30 cellular contexts compared by ENCODE assay signal in genomic region chr5:42400474-42400873, GRCh38. TPM values are rescaled to one million over a fixed set of nuclear protein-coding genes. Genes with fewer than 3 reads are reported as not detected.
"Had no signal": no experiment of that assay in that cellular context is flagged by ENCODE, and none has a peak within 500 bp of the region (broad histone marks: within the 10 kb centered on the region; RNA-seq: fewer than 3 reads in every experiment).

No MANE protein-coding gene starts in this region.

- H3K27ac ChIP-seq: neutrophil, ovary, parathyroid adenoma, psoas muscle, skin epidermis, spleen, suprapubic skin, testis, tibial artery, transverse colon, upper lobe of right lung, uterus had no signal

- H2AFZ ChIP-seq: parathyroid adenoma had no signal

- ATAC-seq: naive thymus-derived CD8-positive, alpha-beta T cell; natural killer cell treated with Interleukin-12 subunit alpha and Interleukin-12 subunit beta and Interleukin-15 and Interleukin-18, amount 100 ng/mL, for 72 hours; psoas muscle; right cardiac atrium; sciatic nerve; stimulated activated memory B cell treated with anti-CD40 and anti-IgM and Interleukin-4, amounts not matched to agents 10 μg/mL and 1 μg/mL and 100 μg/mL, for 72 hours; stimulated activated naive CD8-positive, alpha-beta T cell treated with anti-CD3 and anti-CD28 coated beads, Interleukin-15, amount 100 ng/mL, for 72 hours; stimulated activated naive CD8-positive, alpha-beta T cell treated with anti-CD3 and anti-CD28 coated beads, Interleukin-15, Interleukin-2, amounts not matched to agents 100 U/mL and 50 U/mL, for 24 hours; upper lobe of right lung had no signal

- H3K4me3 ChIP-seq: ovary, psoas muscle, skin epidermis, smooth muscle cell, spleen, suprapubic skin, testis, tibial artery, transverse colon, upper lobe of right lung, uterus had no signal

- H3K9me3 ChIP-seq: neutrophil, ovary, psoas muscle, spleen, suprapubic skin, testis, tibial artery, transverse colon, upper lobe of right lung, uterus had no signal

- H3K9ac ChIP-seq: parathyroid adenoma had no signal

- H3K4me2 ChIP-seq: smooth muscle cell had no signal

- H3K4me1 ChIP-seq: parathyroid adenoma, psoas muscle, spleen, testis, tibial artery, transverse colon, upper lobe of right lung, uterus had no signal

- H3K36me3 ChIP-seq: neutrophil, ovary, spleen, suprapubic skin, tibial artery, transverse colon, upper lobe of right lung, uterus had no signal

- DNase-seq: naive thymus-derived CD8-positive, alpha-beta T cell; nephron progenitor cell; nucleus accumbens; ovary; posterior cingulate gyrus; psoas muscle; right cardiac atrium; spleen; stimulated activated CD4-positive, alpha-beta T cell treated with anti-CD3 and anti-CD28 coated beads, Interleukin-12 subunit alpha, Interleukin-12 subunit beta, amount 100 ng/mL, for 4 hours; stimulated activated CD4-positive, alpha-beta T cell treated with anti-CD3 and anti-CD28 coated beads, Interleukin-1b, Interleukin-23, amount 100 ng/mL, for 48 hours; stimulated activated CD4-positive, alpha-beta T cell treated with anti-CD3 and anti-CD28 coated beads, Interleukin-4, amount 100 ng/mL, for 1 hour; stimulated activated CD4-positive, alpha-beta T cell treated with anti-CD3 and anti-CD28 coated beads, Interleukin-4, amount 100 ng/mL, for 4 hours; stimulated activated CD8-positive, alpha-beta memory T cell treated with anti-CD3 and anti-CD28 coated beads, Interleukin-4, amount 100 ng/mL, for 48 hours; stimulated activated naive CD4-positive, alpha-beta T cell; stimulated activated naive CD8-positive, alpha-beta T cell treated with anti-CD3 and anti-CD28 coated beads, Interleukin-15, amount 100 ng/mL, for 72 hours; stimulated activated naive CD8-positive, alpha-beta T cell treated with anti-CD3 and anti-CD28 coated beads, Interleukin-15, Interleukin-2, amounts not matched to agents 100 U/mL and 50 U/mL, for 24 hours; substantia nigra; testis; tibial artery; transverse colon; upper lobe of right lung; uterus had no signal

- H3K27me3 ChIP-seq: neutrophil, ovary, spleen, suprapubic skin, testis, tibial artery, transverse colon, upper lobe of right lung, uterus had no signal

- H3K79me2 ChIP-seq: parathyroid adenoma had no signal

RNA-seq across cellular contexts. Expression of gene GHR, which starts 22.8 kb away (rescaled TPM):
- total RNA-seq: naive thymus-derived CD8-positive, alpha-beta T cell; natural killer cell treated with Interleukin-12 subunit alpha and Interleukin-12 subunit beta and Interleukin-15 and Interleukin-18, amount 100 ng/mL, for 72 hours had no signal
- polyA plus RNA-seq: naive thymus-derived CD8-positive, alpha-beta T cell had no signal
